8 cellular contexts compared by ENCODE assay signal in the genomic region with DNA sequence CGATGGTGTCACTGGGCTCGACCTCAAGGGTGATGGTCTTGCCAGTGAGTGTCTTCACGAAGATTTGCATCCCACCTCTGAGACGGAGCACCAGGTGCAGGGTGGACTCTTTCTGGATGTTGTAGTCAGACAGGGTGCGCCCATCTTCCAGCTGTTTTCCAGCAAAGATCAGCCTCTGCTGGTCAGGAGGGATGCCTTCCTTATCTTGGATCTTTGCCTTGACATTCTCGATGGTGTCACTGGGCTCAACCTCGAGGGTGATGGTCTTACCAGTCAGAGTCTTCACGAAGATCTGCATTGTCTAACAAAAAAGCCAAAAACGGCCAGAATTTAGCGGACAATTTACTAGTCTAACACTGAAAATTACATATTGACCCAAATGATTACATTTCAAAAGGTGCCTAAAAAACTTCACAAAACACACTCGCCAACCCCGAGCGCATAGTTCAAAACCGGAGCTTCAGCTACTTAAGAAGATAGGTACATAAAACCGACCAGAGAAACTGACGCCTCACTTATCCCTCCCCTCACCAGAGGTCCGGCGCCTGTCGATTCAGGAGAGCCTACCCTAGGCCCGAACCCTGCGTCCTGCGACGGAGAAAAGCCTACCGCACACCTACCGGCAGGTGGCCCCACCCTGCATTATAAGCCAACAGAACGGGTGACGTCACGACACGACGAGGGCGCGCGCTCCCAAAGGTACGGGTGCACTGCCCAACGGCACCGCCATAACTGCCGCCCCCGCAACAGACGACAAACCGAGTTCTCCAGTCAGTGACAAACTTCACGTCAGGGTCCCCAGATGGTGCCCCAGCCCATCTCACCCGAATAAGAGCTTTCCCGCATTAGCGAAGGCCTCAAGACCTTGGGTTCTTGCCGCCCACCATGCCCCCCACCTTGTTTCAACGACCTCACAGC. TPM values are rescaled to one million over a fixed set of nuclear protein-coding genes. Genes with fewer than 3 reads are reported as not detected.
DNase-seq lines count a peak whose midpoint lies in the region; ATAC-seq and FAIRE-seq lines count a peak whose summit lies in the region.

No MANE protein-coding gene starts in this region.

- H3K9me3 ChIP-seq in KOPT-K1 (ENCODE audit: insufficient read depth, low read length, poor library complexity, severe bottlenecking) (no peaks in the 10 kb centered on the region), neuron (ENCODE audit: low read length) (peaks cover 3% of the 10 kb centered on the region)

- peak overlapping the region; percentile 66 for H3K4me3 ChIP-seq in neuron (ENCODE audit: low read length)

- H3K36me3 ChIP-seq in KOPT-K1 (ENCODE audit: insufficient read depth, low read length) = peaks cover 40% of the 10 kb centered on the region
- H3K36me3 ChIP-seq in neuron (ENCODE audit: insufficient read depth, low read length) = peaks cover 27% of the 10 kb centered on the region

- FAIRE-seq in GM19239 (lab: Jason Lieb, UNC) = no peak

- peaks cover 48% of the 10 kb centered on the region for H3K4me1 ChIP-seq in neuron (ENCODE audit: insufficient read depth, low read length)

- ATAC-seq in GM21825 (IDR thresholded peaks at IDR 0.05; ENCODE audit: unreplicated experiment) = no peak

- DNase-seq in GM19239 (ENCODE audit: insufficient read length, low spot score) (peak; percentile 28), activated T-cell treated with anti-CD3 and anti-CD28 coated beads for 48 hours (ENCODE audit: low read depth) (peak; percentile 88), fibroblast of peridontal ligament (ENCODE audit: extremely low read depth) (peak; percentile 53), kidney glomerular epithelial cell (lab: John Stamatoyannopoulos, UW) (no peak)

- H2AFZ ChIP-seq in neuron (ENCODE audit: low read depth, low read length) = no peak overlapping the region

- no peaks in the 10 kb centered on the region for H3K27me3 ChIP-seq in neuron (ENCODE audit: insufficient read depth, low read length)

- H3K27ac ChIP-seq in KOPT-K1 (ENCODE audit: low read depth, low read length, poor library complexity, severe bottlenecking) (peak overlapping the region; percentile 95), temporal lobe (ENCODE audit: low read depth, low read length) (peak overlapping the region; percentile 100)

RNA-seq across cellular contexts. Expression of gene UBC, which starts 0.7 kb away (rescaled TPM):
- total RNA-seq in temporal lobe = 846 TPM

RNA-seq across cellular contexts. Expression of gene SCARB1, which starts 50.1 kb away (rescaled TPM):
- total RNA-seq in temporal lobe = 12.5 TPM
